Comparison of ENCODE assay signal across 7 cellular contexts in the genomic region with DNA sequence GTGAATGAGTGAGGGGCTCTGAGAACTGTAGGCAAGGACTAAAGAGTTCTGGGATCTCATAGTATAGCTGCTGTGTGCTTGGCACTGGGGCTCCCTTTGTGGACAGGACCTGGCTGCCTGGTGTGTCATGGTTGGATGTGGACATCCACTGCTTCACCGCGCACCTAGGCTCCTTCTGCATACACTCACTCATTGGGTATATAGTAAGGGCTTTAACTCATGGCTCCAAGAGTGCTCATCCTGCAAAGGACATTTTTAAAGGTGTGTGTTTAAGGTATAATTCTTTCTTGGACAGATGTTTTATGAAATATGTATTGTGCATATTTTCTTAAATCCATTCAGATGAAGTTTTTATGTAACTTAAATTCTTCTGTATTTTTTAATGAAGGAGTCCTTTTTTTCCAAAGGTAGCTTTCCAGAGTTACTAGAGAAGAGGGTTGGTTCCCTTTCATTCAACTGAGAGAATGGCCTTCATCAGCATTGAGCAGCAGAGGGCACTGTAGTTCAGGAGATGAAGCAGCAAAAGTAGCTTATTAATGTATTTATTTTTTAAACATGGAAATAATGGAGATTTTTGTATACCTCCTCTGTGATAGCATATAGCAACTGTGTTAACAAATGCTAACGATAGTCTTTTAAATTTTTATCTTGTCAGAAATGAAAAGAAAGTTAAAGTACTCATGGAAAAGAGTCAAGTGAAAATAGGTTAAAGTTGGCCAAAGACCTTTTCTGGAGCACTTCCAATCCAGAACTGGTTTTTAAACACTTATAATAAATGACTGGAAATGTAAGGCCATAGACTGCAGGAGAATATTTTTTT. TPM values are rescaled to one million over a fixed set of nuclear protein-coding genes. Genes with fewer than 3 reads are reported as not detected.
DNase-seq lines count a peak whose midpoint lies in the region; ATAC-seq and TF ChIP-seq lines count a peak whose summit lies in the region.

No MANE protein-coding gene starts in this region.

- H3K4me1 ChIP-seq in adipocyte (ENCODE audit: control insufficient read depth, insufficient read depth, low read length) = peaks cover 38% of the 10 kb centered on the region
- H3K4me1 ChIP-seq in left ventricle myocardium inferior = peaks cover 72% of the 10 kb centered on the region
- peaks cover 34 to 46% (median 45%) of the 10 kb centered on the region in 3 donors for H3K4me1 ChIP-seq in skeletal muscle tissue (ENCODE audit: control insufficient read depth in 3 of 3, insufficient read depth in 3 of 3, low read length in 3 of 3)

- H3K36me3 ChIP-seq in adipocyte (ENCODE audit: control insufficient read depth, insufficient read depth, low read length, severe bottlenecking) = peaks cover 4% of the 10 kb centered on the region
- peaks cover 5% of the 10 kb centered on the region for H3K36me3 ChIP-seq in left ventricle myocardium inferior
- peaks cover 0 to 2% (median 0%) of the 10 kb centered on the region in 3 donors for H3K36me3 ChIP-seq in skeletal muscle tissue (ENCODE audit: control insufficient read depth in 3 of 3, insufficient read depth in 3 of 3, low read length in 3 of 3)

- ATAC-seq in HG03066 (IDR thresholded peaks at IDR 0.05; ENCODE audit: low read depth, unreplicated experiment) = peak; percentile 39
- ATAC-seq in GM21786 (IDR thresholded peaks at IDR 0.05; ENCODE audit: unreplicated experiment) = no peak

- H3K4me3 ChIP-seq in adipocyte (ENCODE audit: low read length) = no peak overlapping the region
- H3K4me3 ChIP-seq in left ventricle myocardium inferior = no peak overlapping the region
- H3K4me3 ChIP-seq in skeletal muscle tissue (ENCODE audit: low read length in 3 of 3) = no peak overlapping the region

- H3K9me3 ChIP-seq in adipocyte (ENCODE audit: control insufficient read depth, low read length) (peaks cover 7% of the 10 kb centered on the region), left ventricle myocardium inferior (replicated peaks) (no peaks in the 10 kb centered on the region), skeletal muscle tissue (ENCODE audit: control insufficient read depth in 3 of 3, low read length in 3 of 3) (no peaks in the 10 kb centered on the region)

- intact Hi-C loops in left ventricle myocardium inferior (cut with micrococcal nuclease) = loop anchor here (5.0 kb wide), 1 partner anchor 227 kb away; no protein-coding TSS in a partner anchor

- peak overlapping the region; percentile 81 for H3K27ac ChIP-seq in left ventricle myocardium inferior (replicated peaks)
- H3K27ac ChIP-seq in skeletal muscle tissue (ENCODE audit: low read depth, low read length) = peak overlapping the region; percentile 20

- H3K9ac ChIP-seq in adipocyte (ENCODE audit: low read length) (peak overlapping the region; percentile 24), skeletal muscle tissue (ENCODE audit: low read depth in 1 of 3, low read length in 3 of 3) (peak overlapping the region in 1 of 3 donors; percentile 70)

- TF ChIP-seq CTCF in left ventricle myocardium inferior (IDR thresholded peaks at IDR 0.05; ENCODE audit: borderline replicate concordance) = peak; percentile 88

- H3K27me3 ChIP-seq in adipocyte (replicated peaks; ENCODE audit: control insufficient read depth, insufficient read depth, low read length) = no peaks in the 10 kb centered on the region
- H3K27me3 ChIP-seq in left ventricle myocardium inferior (ENCODE audit: low read depth) = no peaks in the 10 kb centered on the region
- no peaks in the 10 kb centered on the region for H3K27me3 ChIP-seq in skeletal muscle tissue (ENCODE audit: control insufficient read depth in 3 of 3, insufficient read depth in 3 of 3, low read length in 3 of 3)

- DNase-seq in GF-D8 (lab: John Stamatoyannopoulos, UW) = peak; percentile 18
- peak; percentile 79 for DNase-seq in OCI-M1 (lab: John Stamatoyannopoulos, UW)
- peak; percentile 86 for DNase-seq in adipocyte (ENCODE audit: low read depth)
- no peak for DNase-seq in left ventricle myocardium inferior

RNA-seq across cellular contexts. Expression of a gene that starts 25.2 kb away (rescaled TPM):
- total RNA-seq in left ventricle myocardium inferior = 20.2 TPM
- total RNA-seq in skeletal muscle tissue = 26.6 TPM

RNA-seq across cellular contexts. Expression of a gene that starts 25.5 kb away (rescaled TPM):
- total RNA-seq in left ventricle myocardium inferior (25.9 TPM), skeletal muscle tissue (17.7 TPM)
